24 cellular contexts compared by ENCODE assay signal in the genomic region with DNA sequence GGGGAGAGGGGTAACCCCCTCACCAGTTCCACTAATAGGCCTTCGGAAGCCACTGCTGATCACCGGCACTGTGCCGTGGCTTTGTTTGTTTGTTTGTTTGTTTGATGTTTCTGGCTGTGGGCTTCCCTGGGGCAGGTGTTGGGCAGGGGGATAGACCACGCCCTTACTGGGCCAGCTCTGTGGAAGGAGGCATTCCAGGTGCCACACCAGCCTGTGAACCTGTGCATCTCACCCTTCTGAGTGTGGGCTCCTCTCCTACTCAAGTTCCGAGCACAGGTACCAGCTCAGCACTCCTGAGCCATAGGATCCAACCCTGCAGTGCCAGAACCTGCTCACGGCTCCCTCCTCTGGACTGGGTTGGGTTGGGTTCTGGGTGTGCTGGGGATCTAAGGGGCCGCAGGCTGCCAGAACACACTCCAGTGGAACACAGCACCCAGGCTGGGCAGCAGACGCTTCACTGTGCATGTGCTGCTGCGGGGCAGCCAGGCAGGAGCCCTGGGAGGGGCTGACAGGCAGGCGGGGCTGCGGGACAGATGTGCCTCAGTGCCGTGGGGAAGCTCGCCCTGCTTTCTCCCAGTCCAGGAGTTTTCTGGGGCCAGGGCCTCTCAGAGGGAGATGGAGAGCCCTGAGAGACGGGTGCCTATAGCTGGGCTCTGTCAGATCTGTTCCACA.
DNase-seq lines count a peak whose midpoint lies in the region; ATAC-seq and TF ChIP-seq lines count a peak whose summit lies in the region.
"Had no signal": no experiment of that assay in that cellular context is flagged by ENCODE, and none has a peak within 500 bp of the region (broad histone marks: within the 10 kb centered on the region; RNA-seq: fewer than 3 reads in every experiment).

No MANE protein-coding gene starts in this region.

- no peaks in the 10 kb centered on the region for H3K79me2 ChIP-seq in SU-DHL-6 (ENCODE audit: insufficient read depth, low read length)

- no peak for TF ChIP-seq CTCF in SU-DHL-6 (IDR thresholded peaks at IDR 0.05; ENCODE audit: insufficient read depth, low read length, poor library complexity, severe bottlenecking)
- no peak for TF ChIP-seq CTCF in nephron progenitor cell (IDR thresholded peaks at IDR 0.05)

- ATAC-seq in aorta (ENCODE audit: low FRiP score) (peak; percentile 46), HG02610 (IDR thresholded peaks at IDR 0.05; ENCODE audit: unreplicated experiment) (no peak), HG03280 (IDR thresholded peaks at IDR 0.05; ENCODE audit: unreplicated experiment) (no peak)
- ATAC-seq: HCT116, K562 had no signal

- WGBS in aorta, 2 donors, result 71 to 76% methylated on average over 14 of the region's 14 CpGs

- no peaks in the 10 kb centered on the region for H3K9me3 Mint-ChIP-seq in nephron progenitor cell
- peaks cover 4% of the 10 kb centered on the region for H3K9me3 Mint-ChIP-seq in activated CD4-positive, alpha-beta memory T cell treated with anti-CD3 and anti-CD28 coated beads for 36 hours

- DNase-seq in stimulated activated CD4-positive, alpha-beta T cell treated with anti-CD3 and anti-CD28 coated beads, Interleukin-4, amount 100 ng/mL, for 1 hour, result peak; percentile 1
- no peak for DNase-seq in stimulated activated CD4-positive, alpha-beta T cell treated with anti-CD3 and anti-CD28 coated beads, Interleukin-15, amount 100 ng/mL, for 24 hours
- DNase-seq in nephron progenitor cell (peak; percentile 3), aorta (no peak)
- DNase-seq in activated CD4-positive, alpha-beta memory T cell treated with anti-CD3 and anti-CD28 coated beads for 36 hours, result no peak
- DNase-seq: 8988T; CD4-positive, CD25-positive, alpha-beta regulatory T cell; COR-L47; GDM1; NCI-H1092 treated with DMSO at 0.1 percent for 48 hours; NCI-H146; NCI-H2029 treated with DMSO at 0.1 percent for 48 hours; NCI-H2171; NCI-H446; NCI-H526 treated with DMSO at 0.1 percent for 48 hours; NK-92 treated with Interleukin-12 subunit alpha and Interleukin-12 subunit beta, amount 100 ng/mL, for 24 hours; OCI-M1; SHP77 treated with DMSO at 0.1 percent for 48 hours had no signal

- no peaks in the 10 kb centered on the region for H3K36me3 ChIP-seq in SU-DHL-6 (ENCODE audit: low read length)
- no peaks in the 10 kb centered on the region for H3K36me3 ChIP-seq in aorta (ENCODE audit: control insufficient read depth in 1 of 2, insufficient read depth in 2 of 2, low read length in 1 of 2)

- H3K27ac Mint-ChIP-seq in nephron progenitor cell, result no peak overlapping the region
- H3K27ac Mint-ChIP-seq in activated CD4-positive, alpha-beta memory T cell treated with anti-CD3 and anti-CD28 coated beads for 36 hours, result no peak overlapping the region
- H3K27ac Mint-ChIP-seq: B cell; CD4-positive, CD25-positive, alpha-beta regulatory T cell had no signal

- H3K4me3 ChIP-seq in SU-DHL-6 (ENCODE audit: insufficient read depth, low read length, poor library complexity, severe bottlenecking), result no peak overlapping the region
- no peak overlapping the region for H3K4me3 ChIP-seq in aorta (ENCODE audit: low read length in 2 of 2)
- H3K4me3 ChIP-seq: K562 had no signal

- H3K27me3 Mint-ChIP-seq in nephron progenitor cell (ENCODE audit: low read depth, poor library complexity), result no peaks in the 10 kb centered on the region
- H3K27me3 Mint-ChIP-seq in activated CD4-positive, alpha-beta memory T cell treated with anti-CD3 and anti-CD28 coated beads for 36 hours, result no peaks in the 10 kb centered on the region
- H3K27me3 Mint-ChIP-seq: B cell; CD4-positive, CD25-positive, alpha-beta regulatory T cell had no signal

- H3K27me3 ChIP-seq in SU-DHL-6 (ENCODE audit: low read length), result no peaks in the 10 kb centered on the region
- H3K27me3 ChIP-seq in aorta (ENCODE audit: control insufficient read depth in 1 of 2, insufficient read depth in 2 of 2, low read length in 1 of 2), result no peaks in the 10 kb centered on the region

- intact Hi-C loops in aorta (cut with DNase I), result no loop called here
- intact Hi-C loops in activated CD4-positive, alpha-beta memory T cell treated with anti-CD3 and anti-CD28 coated beads for 36 hours (cut with micrococcal nuclease), result no loop called here

- peak overlapping the region; percentile 35 for H2AFZ ChIP-seq in SU-DHL-6 (ENCODE audit: low read depth, low read length, severe bottlenecking)

- H3K9me2 ChIP-seq in SU-DHL-6 (replicated peaks; ENCODE audit: insufficient read depth, low read length), result no peaks in the 10 kb centered on the region

- H3K4me2 ChIP-seq in SU-DHL-6 (ENCODE audit: low read depth, low read length, poor library complexity, severe bottlenecking), result peak overlapping the region; percentile 35

- H3K9me3 ChIP-seq in SU-DHL-6 (ENCODE audit: insufficient read depth, low read length) (no peaks in the 10 kb centered on the region), aorta (ENCODE audit: control insufficient read depth, low read length) (no peaks in the 10 kb centered on the region)

- POLR2A ChIA-PET in activated CD4-positive, alpha-beta memory T cell treated with anti-CD3 and anti-CD28 coated beads for 36 hours (lab: Charles Lee), result no interaction called here

- H3F3A ChIP-seq in SU-DHL-6 (ENCODE audit: insufficient read depth), result no peaks in the 10 kb centered on the region

- H3K4me1 Mint-ChIP-seq in nephron progenitor cell, result peaks cover 6% of the 10 kb centered on the region
- H3K4me1 Mint-ChIP-seq in activated CD4-positive, alpha-beta memory T cell treated with anti-CD3 and anti-CD28 coated beads for 36 hours (ENCODE audit: low read depth), result no peaks in the 10 kb centered on the region
- H3K4me1 Mint-ChIP-seq: B cell; CD4-positive, CD25-positive, alpha-beta regulatory T cell had no signal

- no peak overlapping the region for H3K27ac ChIP-seq in SU-DHL-6 (ENCODE audit: low read depth, low read length)
- no peak overlapping the region for H3K27ac ChIP-seq in aorta (ENCODE audit: low read depth in 1 of 2, low read length in 2 of 2)

- CTCF ChIA-PET in activated CD4-positive, alpha-beta memory T cell treated with anti-CD3 and anti-CD28 coated beads for 36 hours (lab: Charles Lee), result no interaction called here

- H3K36me3 Mint-ChIP-seq in nephron progenitor cell (ENCODE audit: low read depth), result no peaks in the 10 kb centered on the region
- H3K36me3 Mint-ChIP-seq in activated CD4-positive, alpha-beta memory T cell treated with anti-CD3 and anti-CD28 coated beads for 36 hours, result no peaks in the 10 kb centered on the region
- H3K36me3 Mint-ChIP-seq: CD4-positive, CD25-positive, alpha-beta regulatory T cell had no signal

- no peak overlapping the region for H3K9ac ChIP-seq in SU-DHL-6 (ENCODE audit: low read length)

- no peaks in the 10 kb centered on the region for H3K4me1 ChIP-seq in aorta (ENCODE audit: control insufficient read depth in 1 of 2, insufficient read depth in 2 of 2, low read length in 2 of 2)

- no peaks in the 10 kb centered on the region for H4K20me1 ChIP-seq in SU-DHL-6 (ENCODE audit: low read depth, low read length)

- H3K4me3 Mint-ChIP-seq in nephron progenitor cell, result no peak overlapping the region
- H3K4me3 Mint-ChIP-seq in activated CD4-positive, alpha-beta memory T cell treated with anti-CD3 and anti-CD28 coated beads for 36 hours, result no peak overlapping the region
- H3K4me3 Mint-ChIP-seq: B cell; CD4-positive, CD25-positive, alpha-beta regulatory T cell had no signal

Comparison
In these comparisons a context has a peak if more than half of its experiments do, and no peak if none do; other contexts are left out.
1. DNase-seq: peak in stimulated activated CD4-positive, alpha-beta T cell treated with anti-CD3 and anti-CD28 coated beads, Interleukin-4, amount 100 ng/mL, for 1 hour (single experiment) and nephron progenitor cell (single experiment); none in stimulated activated CD4-positive, alpha-beta T cell treated with anti-CD3 and anti-CD28 coated beads, Interleukin-15, amount 100 ng/mL, for 24 hours (single experiment), aorta (0 of 2) and activated CD4-positive, alpha-beta memory T cell treated with anti-CD3 and anti-CD28 coated beads for 36 hours (single experiment).